ENCODE assay signal across 25 cellular contexts in genomic region chr2:49943944-49944803, GRCh38.
DNase-seq lines count a peak whose midpoint lies in the region; ATAC-seq and TF ChIP-seq lines count a peak whose summit lies in the region.
"Had no signal": no experiment of that assay in that cellular context is flagged by ENCODE, and none has a peak within 500 bp of the region (broad histone marks: within the 10 kb centered on the region; RNA-seq: fewer than 3 reads in every experiment).

No MANE protein-coding gene starts in this region.

- H3K4me3 ChIP-seq in WERI-Rb-1 (ENCODE audit: low read depth, low read length), result no peak overlapping the region
- H3K4me3 ChIP-seq: cardiac muscle cell, pancreas, Peyer's patch, right lobe of liver, tibial nerve had no signal

- H3K4me1 Mint-ChIP-seq in immature natural killer cell, result peaks cover 35 to 49% of the 10 kb centered on the region in 2 donors

- peaks cover 0 to 3% (median 0%) of the 10 kb centered on the region in 6 donors for H3K9me3 Mint-ChIP-seq in immature natural killer cell

- no peaks in the 10 kb centered on the region for H3K36me3 ChIP-seq in WERI-Rb-1
- H3K36me3 ChIP-seq: cardiac muscle cell, pancreas, Peyer's patch, right lobe of liver, tibial nerve had no signal

- no peaks in the 10 kb centered on the region for H3K27me3 ChIP-seq in WERI-Rb-1 (ENCODE audit: insufficient read depth, low read depth, severe bottlenecking)
- H3K27me3 ChIP-seq: cardiac muscle cell, pancreas, Peyer's patch, right lobe of liver, tibial nerve had no signal

- peak overlapping the region; percentile 30 to 70 (median 57) for H3K4me3 Mint-ChIP-seq in immature natural killer cell

- ATAC-seq in GM18511 (IDR thresholded peaks at IDR 0.05; ENCODE audit: unreplicated experiment) (peak; percentile 77), GM19463 (IDR thresholded peaks at IDR 0.05; ENCODE audit: unreplicated experiment) (peak; percentile 44)
- ATAC-seq: naive thymus-derived CD8-positive, alpha-beta T cell; pancreas; right lobe of liver; stimulated activated naive CD8-positive, alpha-beta T cell treated with anti-CD3 and anti-CD28 coated beads, Interleukin-15, Interleukin-2, amounts not matched to agents 100 U/mL and 50 U/mL, for 24 hours had no signal

- H3K36me3 Mint-ChIP-seq in immature natural killer cell, result no peaks in the 10 kb centered on the region
- H3K36me3 Mint-ChIP-seq: naive thymus-derived CD8-positive, alpha-beta T cell had no signal

- H3K27ac Mint-ChIP-seq in immature natural killer cell, result peak overlapping the region; percentile 28 to 76 (median 39)

- no peak for TF ChIP-seq CTCF in WERI-Rb-1 (IDR thresholded peaks at IDR 0.05; ENCODE audit: low read depth, low read length)

- H3K9me3 ChIP-seq in WERI-Rb-1 (ENCODE audit: severe bottlenecking), result no peaks in the 10 kb centered on the region
- H3K9me3 ChIP-seq: pancreas, Peyer's patch, right lobe of liver, tibial nerve had no signal

- peaks cover 0 to 1% (median 0%) of the 10 kb centered on the region in 3 donors for H3K27me3 Mint-ChIP-seq in immature natural killer cell (ENCODE audit: low read depth in 3 of 3)
- H3K27me3 Mint-ChIP-seq: naive thymus-derived CD8-positive, alpha-beta T cell had no signal

- no peak overlapping the region for H3K27ac ChIP-seq in WERI-Rb-1
- H3K27ac ChIP-seq: cardiac muscle cell, pancreas, right lobe of liver, tibial nerve had no signal

- peak; percentile 43 to 61 for DNase-seq in NCI-H187 (lab: John Stamatoyannopoulos, UW)
- DNase-seq in immature natural killer cell, result no peak
- DNase-seq in NCI-H1694 (lab: John Stamatoyannopoulos, UW), result no peak
- no peak for DNase-seq in activated CD4-positive, CD25-positive, alpha-beta regulatory T cell treated with anti-CD3 and anti-CD28 coated beads, Interleukin-2, amount 50 U/mL, for 72 hours
- no peak for DNase-seq in WERI-Rb-1
- no peak for DNase-seq in EL
- DNase-seq: activated CD4-positive, alpha-beta T cell treated with anti-CD3 and anti-CD28 coated beads for 1 hour; activated effector memory CD4-positive, alpha-beta T cell treated with anti-CD3 and anti-CD28 coated beads, Interleukin-2, amount 50 U/mL, for 16 hours; amniotic stem cell; dermis blood vessel endothelial cell; foreskin melanocyte; kidney glomerular epithelial cell; mesenchymal stem cell; naive thymus-derived CD8-positive, alpha-beta T cell; NCI-H1436; NCI-H2227 treated with DMSO at 0.1 percent for 48 hours; pancreas; right lobe of liver; stimulated activated naive CD8-positive, alpha-beta T cell treated with anti-CD3 and anti-CD28 coated beads, Interleukin-15, Interleukin-2, amounts not matched to agents 100 U/mL and 50 U/mL, for 24 hours; T-helper 9 cell had no signal

Comparison
In these comparisons a context has a peak if more than half of its experiments do, and no peak if none do; other contexts are left out.
1. DNase-seq: peak in NCI-H187 (2 of 2); none in immature natural killer cell (0 of 3), NCI-H1694 (single experiment), activated CD4-positive, CD25-positive, alpha-beta regulatory T cell treated with anti-CD3 and anti-CD28 coated beads, Interleukin-2, amount 50 U/mL, for 72 hours (single experiment), WERI-Rb-1 (single experiment) and EL (single experiment).